Comparison of ENCODE assay signal across 2 cellular contexts in the genomic region with DNA sequence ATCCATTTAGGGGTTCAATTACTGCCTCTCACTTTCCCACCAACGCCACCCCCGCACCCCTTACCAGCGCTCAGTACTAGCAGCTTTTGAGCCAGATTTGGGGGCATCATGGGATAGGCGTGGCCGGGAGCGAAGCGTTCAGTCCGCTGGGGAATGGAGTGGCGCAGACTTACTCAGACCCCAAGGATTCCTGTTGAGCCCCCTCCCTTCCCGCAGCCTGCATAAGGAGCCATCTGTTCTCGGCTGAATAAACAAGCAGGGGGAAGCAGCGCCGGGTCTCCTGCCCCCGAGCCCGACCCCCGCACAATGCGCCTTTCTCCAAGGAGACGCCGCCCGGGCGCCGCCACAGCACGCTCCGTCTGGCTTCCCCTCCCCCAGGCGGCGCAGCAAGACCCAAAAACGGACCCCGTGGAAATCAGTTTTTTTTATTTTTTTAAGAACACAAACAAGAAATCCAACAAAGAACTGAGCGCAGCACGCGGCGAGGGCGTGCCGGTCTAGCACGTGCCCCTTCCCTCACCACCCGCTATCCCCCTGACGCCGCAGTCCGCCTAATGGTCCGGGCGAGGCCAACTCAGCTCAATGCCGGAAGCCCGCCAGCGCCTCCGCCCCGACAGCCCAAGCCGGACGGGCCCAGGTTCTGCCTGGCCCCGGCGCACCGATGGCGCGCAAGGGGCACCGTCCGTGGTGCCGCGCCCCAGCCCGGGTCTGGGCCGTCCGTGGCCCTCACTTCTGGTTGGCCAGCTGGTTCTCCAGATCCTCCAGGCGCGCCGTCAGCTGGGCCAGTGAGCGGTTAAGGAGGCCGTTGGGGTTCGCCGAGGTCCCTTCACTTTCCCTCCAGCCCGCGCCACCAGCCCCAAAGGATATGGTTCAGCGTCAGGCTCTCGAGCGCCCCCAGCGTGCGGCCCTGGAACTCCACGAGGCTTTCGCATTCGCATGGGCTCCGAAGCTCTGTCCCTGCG.
TF ChIP-seq lines count a peak whose summit lies in the region.

No MANE protein-coding gene starts in this region.

TF ChIP-seq in HCT116, 20 proteins besides CTCF, POLR2A, EP300 and RAD21:
- TF ChIP-seq POLR2AphosphoS5 (IDR thresholded peaks at IDR 0.05; ENCODE audit: low read depth, low read length) = 0 out of 2 replicates have a peak, but pooled peaks have one; percentile 13
- TF ChIP-seq, protein P1, sequence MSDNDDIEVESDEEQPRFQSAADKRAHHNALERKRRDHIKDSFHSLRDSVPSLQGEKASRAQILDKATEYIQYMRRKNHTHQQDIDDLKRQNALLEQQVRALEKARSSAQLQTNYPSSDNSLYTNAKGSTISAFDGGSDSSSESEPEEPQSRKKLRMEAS (IDR thresholded peaks at IDR 0.05) = peak; percentile 47; the same call in 1 of the 2 replicates
- TF ChIP-seq SIN3A (IDR thresholded peaks at IDR 0.05; ENCODE audit: low read depth) = no peak
- no peak for TF ChIP-seq SP1 (IDR thresholded peaks at IDR 0.05; ENCODE audit: low read depth)
TF ChIP-seq in HCT116: peak in this region for 2.

TF ChIP-seq in HepG2, 621 proteins besides CTCF, POLR2A, EP300 and RAD21 (continues in another document):
- TF ChIP-seq RXRA (CRISPR knock-in tag; IDR thresholded peaks at IDR 0.05) (peak; percentile 9; the same call in 1 of the 2 replicates), ZKSCAN8 (CRISPR knock-in tag; IDR thresholded peaks at IDR 0.05; ENCODE audit: borderline replicate concordance) (no peak), ATF7-NPFF (CRISPR knock-in tag; IDR thresholded peaks at IDR 0.05; ENCODE audit: low read depth) (no peak), ATF1 (CRISPR knock-in tag; IDR thresholded peaks at IDR 0.05) (no peak), YY1 (IDR thresholded peaks at IDR 0.05; ENCODE audit: insufficient read depth, insufficient replicate concordance, low read depth, low read length) (no peak), ZNF670 (CRISPR knock-in tag; IDR thresholded peaks at IDR 0.05; ENCODE audit: borderline replicate concordance) (no peak), RBFOX2 (IDR thresholded peaks at IDR 0.05; ENCODE audit: low read depth, low read length) (no peak), ZNF207 (IDR thresholded peaks at IDR 0.05; ENCODE audit: borderline replicate concordance) (no peak), ZNF777 (CRISPR knock-in tag; IDR thresholded peaks at IDR 0.05) (peak; percentile 97), GTF3A (CRISPR knock-in tag; conservative IDR thresholded peaks at IDR 0.05) (no peak), MAFK (conservative IDR thresholded peaks at IDR 0.05 in 1 of 2, IDR thresholded peaks at IDR 0.05 in 1 of 2; ENCODE audit: low read length in 2 of 2) (no peak), ZNF253 (CRISPR knock-in tag; IDR thresholded peaks at IDR 0.05; ENCODE audit: borderline replicate concordance) (0 out of 2 replicates have a peak, but pooled peaks have one; percentile 55), CAMTA2 (CRISPR knock-in tag; IDR thresholded peaks at IDR 0.05; ENCODE audit: borderline replicate concordance) (0 out of 2 replicates have a peak, but pooled peaks have one; percentile 38), NFKBIZ (CRISPR knock-in tag; IDR thresholded peaks at IDR 0.05) (no peak), ZFAT (CRISPR knock-in tag; conservative IDR thresholded peaks at IDR 0.05) (0 out of 2 replicates have a peak, but pooled peaks have one; percentile 25), PCBP2 (optimal IDR thresholded peaks at IDR 0.05; ENCODE audit: low read depth, low read length, poor library complexity, severe bottlenecking) (no peak), NR1H2 (CRISPR knock-in tag; IDR thresholded peaks at IDR 0.05; ENCODE audit: borderline replicate concordance, low read depth) (no peak), TEAD3 (CRISPR knock-in tag; optimal IDR thresholded peaks at IDR 0.05; ENCODE audit: borderline replicate concordance) (peak; percentile 47), ZBTB7A (CRISPR knock-in tag; IDR thresholded peaks at IDR 0.05) (no peak), NFKB2 (CRISPR knock-in tag; IDR thresholded peaks at IDR 0.05; ENCODE audit: borderline replicate concordance) (no peak; the same call in 1 of the 2 replicates), SP1 (IDR thresholded peaks at IDR 0.05) (no peak), SP1 (CRISPR knock-in tag; IDR thresholded peaks at IDR 0.05) (no peak), ZFP90 (CRISPR knock-in tag; IDR thresholded peaks at IDR 0.05; ENCODE audit: borderline replicate concordance) (0 out of 2 replicates have a peak, but pooled peaks have one; percentile 50), ISL2 (CRISPR knock-in tag; IDR thresholded peaks at IDR 0.05) (0 out of 2 replicates have a peak, but pooled peaks have one; percentile 23), CHCHD3 (CRISPR knock-in tag; IDR thresholded peaks at IDR 0.05) (no peak), ZBTB38 (CRISPR knock-in tag; IDR thresholded peaks at IDR 0.05) (peak; percentile 68; the same call in 1 of the 2 replicates), PHF8 (CRISPR knock-in tag; IDR thresholded peaks at IDR 0.05) (0 out of 2 replicates have a peak, but pooled peaks have one; percentile 23), ZNF530 (CRISPR knock-in tag; IDR thresholded peaks at IDR 0.05; ENCODE audit: low read depth) (no peak), SPEN (CRISPR knock-in tag; IDR thresholded peaks at IDR 0.05; ENCODE audit: low read depth) (no peak; the same call in 1 of the 2 replicates), ZNF17 (CRISPR knock-in tag; IDR thresholded peaks at IDR 0.05) (no peak), ZNF598 (CRISPR knock-in tag; IDR thresholded peaks at IDR 0.05; ENCODE audit: borderline replicate concordance) (peak; percentile 42; the same call in 1 of the 2 replicates), TMF1 (CRISPR knock-in tag; IDR thresholded peaks at IDR 0.05; ENCODE audit: low read depth) (no peak), ZNF558 (CRISPR knock-in tag; IDR thresholded peaks at IDR 0.05; ENCODE audit: borderline replicate concordance) (no peak), HOXA3 (CRISPR knock-in tag; IDR thresholded peaks at IDR 0.05) (peak; percentile 81), SALL2 (CRISPR knock-in tag; IDR thresholded peaks at IDR 0.05) (peak; percentile 24; the same call in 1 of the 2 replicates), HDAC1 (CRISPR knock-in tag; IDR thresholded peaks at IDR 0.05) (peak; percentile 51; the same call in 1 of the 2 replicates), ZFX (CRISPR knock-in tag; IDR thresholded peaks at IDR 0.05; ENCODE audit: low read depth) (peak; percentile 54)
- TF ChIP-seq, protein P2, sequence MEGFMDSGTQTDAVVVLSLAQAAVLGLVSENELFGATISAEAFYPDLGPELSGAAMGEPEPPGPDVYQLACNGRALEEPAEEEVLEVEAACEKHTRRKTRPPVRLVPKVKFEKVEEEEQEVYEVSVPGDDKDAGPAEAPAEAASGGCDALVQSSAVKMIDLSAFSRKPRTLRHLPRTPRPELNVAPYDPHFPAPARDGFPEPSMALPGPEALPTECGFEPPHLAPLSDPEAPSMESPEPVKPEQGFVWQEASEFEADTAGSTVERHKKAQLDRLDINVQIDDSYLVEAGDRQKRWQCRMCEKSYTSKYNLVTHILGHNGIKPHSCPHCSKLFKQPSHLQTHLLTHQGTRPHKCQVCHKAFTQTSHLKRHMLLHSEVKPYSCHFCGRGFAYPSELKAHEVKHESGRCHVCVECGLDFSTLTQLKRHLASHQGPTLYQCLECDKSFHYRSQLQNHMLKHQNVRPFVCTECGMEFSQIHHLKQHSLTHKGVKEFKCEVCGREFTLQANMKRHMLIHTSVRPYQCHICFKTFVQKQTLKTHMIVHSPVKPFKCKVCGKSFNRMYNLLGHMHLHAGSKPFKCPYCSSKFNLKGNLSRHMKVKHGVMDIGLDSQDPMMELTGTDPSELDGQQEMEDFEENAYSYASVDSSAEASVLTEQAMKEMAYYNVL (CRISPR knock-in tag; IDR thresholded peaks at IDR 0.05; ENCODE audit: borderline replicate concordance) = no peak
- TF ChIP-seq, protein P3, sequence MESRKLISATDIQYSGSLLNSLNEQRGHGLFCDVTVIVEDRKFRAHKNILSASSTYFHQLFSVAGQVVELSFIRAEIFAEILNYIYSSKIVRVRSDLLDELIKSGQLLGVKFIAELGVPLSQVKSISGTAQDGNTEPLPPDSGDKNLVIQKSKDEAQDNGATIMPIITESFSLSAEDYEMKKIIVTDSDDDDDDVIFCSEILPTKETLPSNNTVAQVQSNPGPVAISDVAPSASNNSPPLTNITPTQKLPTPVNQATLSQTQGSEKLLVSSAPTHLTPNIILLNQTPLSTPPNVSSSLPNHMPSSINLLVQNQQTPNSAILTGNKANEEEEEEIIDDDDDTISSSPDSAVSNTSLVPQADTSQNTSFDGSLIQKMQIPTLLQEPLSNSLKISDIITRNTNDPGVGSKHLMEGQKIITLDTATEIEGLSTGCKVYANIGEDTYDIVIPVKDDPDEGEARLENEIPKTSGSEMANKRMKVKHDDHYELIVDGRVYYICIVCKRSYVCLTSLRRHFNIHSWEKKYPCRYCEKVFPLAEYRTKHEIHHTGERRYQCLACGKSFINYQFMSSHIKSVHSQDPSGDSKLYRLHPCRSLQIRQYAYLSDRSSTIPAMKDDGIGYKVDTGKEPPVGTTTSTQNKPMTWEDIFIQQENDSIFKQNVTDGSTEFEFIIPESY (CRISPR knock-in tag; IDR thresholded peaks at IDR 0.05) = peak; percentile 44; the same call in 1 of the 2 replicates
- TF ChIP-seq, protein P4, sequence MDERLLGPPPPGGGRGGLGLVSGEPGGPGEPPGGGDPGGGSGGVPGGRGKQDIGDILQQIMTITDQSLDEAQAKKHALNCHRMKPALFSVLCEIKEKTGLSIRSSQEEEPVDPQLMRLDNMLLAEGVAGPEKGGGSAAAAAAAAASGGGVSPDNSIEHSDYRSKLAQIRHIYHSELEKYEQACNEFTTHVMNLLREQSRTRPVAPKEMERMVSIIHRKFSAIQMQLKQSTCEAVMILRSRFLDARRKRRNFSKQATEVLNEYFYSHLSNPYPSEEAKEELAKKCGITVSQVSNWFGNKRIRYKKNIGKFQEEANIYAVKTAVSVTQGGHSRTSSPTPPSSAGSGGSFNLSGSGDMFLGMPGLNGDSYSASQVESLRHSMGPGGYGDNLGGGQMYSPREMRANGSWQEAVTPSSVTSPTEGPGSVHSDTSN (CRISPR knock-in tag; IDR thresholded peaks at IDR 0.05) = no peak
- TF ChIP-seq, protein P5, sequence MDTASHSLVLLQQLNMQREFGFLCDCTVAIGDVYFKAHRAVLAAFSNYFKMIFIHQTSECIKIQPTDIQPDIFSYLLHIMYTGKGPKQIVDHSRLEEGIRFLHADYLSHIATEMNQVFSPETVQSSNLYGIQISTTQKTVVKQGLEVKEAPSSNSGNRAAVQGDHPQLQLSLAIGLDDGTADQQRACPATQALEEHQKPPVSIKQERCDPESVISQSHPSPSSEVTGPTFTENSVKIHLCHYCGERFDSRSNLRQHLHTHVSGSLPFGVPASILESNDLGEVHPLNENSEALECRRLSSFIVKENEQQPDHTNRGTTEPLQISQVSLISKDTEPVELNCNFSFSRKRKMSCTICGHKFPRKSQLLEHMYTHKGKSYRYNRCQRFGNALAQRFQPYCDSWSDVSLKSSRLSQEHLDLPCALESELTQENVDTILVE (CRISPR knock-in tag; IDR thresholded peaks at IDR 0.05) = no peak
- TF ChIP-seq, protein P6, sequence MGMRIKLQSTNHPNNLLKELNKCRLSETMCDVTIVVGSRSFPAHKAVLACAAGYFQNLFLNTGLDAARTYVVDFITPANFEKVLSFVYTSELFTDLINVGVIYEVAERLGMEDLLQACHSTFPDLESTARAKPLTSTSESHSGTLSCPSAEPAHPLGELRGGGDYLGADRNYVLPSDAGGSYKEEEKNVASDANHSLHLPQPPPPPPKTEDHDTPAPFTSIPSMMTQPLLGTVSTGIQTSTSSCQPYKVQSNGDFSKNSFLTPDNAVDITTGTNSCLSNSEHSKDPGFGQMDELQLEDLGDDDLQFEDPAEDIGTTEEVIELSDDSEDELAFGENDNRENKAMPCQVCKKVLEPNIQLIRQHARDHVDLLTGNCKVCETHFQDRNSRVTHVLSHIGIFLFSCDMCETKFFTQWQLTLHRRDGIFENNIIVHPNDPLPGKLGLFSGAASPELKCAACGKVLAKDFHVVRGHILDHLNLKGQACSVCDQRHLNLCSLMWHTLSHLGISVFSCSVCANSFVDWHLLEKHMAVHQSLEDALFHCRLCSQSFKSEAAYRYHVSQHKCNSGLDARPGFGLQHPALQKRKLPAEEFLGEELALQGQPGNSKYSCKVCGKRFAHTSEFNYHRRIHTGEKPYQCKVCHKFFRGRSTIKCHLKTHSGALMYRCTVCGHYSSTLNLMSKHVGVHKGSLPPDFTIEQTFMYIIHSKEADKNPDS (CRISPR knock-in tag; IDR thresholded peaks at IDR 0.05) = no peak
- TF ChIP-seq, protein P7, sequence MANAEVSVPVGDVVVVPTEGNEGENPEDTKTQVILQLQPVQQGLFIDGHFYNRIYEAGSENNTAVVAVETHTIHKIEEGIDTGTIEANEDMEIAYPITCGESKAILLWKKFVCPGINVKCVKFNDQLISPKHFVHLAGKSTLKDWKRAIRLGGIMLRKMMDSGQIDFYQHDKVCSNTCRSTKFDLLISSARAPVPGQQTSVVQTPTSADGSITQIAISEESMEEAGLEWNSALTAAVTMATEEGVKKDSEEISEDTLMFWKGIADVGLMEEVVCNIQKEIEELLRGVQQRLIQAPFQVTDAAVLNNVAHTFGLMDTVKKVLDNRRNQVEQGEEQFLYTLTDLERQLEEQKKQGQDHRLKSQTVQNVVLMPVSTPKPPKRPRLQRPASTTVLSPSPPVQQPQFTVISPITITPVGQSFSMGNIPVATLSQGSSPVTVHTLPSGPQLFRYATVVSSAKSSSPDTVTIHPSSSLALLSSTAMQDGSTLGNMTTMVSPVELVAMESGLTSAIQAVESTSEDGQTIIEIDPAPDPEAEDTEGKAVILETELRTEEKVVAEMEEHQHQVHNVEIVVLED (CRISPR knock-in tag; IDR thresholded peaks at IDR 0.05; ENCODE audit: borderline replicate concordance) = no peak
- TF ChIP-seq, protein P8, sequence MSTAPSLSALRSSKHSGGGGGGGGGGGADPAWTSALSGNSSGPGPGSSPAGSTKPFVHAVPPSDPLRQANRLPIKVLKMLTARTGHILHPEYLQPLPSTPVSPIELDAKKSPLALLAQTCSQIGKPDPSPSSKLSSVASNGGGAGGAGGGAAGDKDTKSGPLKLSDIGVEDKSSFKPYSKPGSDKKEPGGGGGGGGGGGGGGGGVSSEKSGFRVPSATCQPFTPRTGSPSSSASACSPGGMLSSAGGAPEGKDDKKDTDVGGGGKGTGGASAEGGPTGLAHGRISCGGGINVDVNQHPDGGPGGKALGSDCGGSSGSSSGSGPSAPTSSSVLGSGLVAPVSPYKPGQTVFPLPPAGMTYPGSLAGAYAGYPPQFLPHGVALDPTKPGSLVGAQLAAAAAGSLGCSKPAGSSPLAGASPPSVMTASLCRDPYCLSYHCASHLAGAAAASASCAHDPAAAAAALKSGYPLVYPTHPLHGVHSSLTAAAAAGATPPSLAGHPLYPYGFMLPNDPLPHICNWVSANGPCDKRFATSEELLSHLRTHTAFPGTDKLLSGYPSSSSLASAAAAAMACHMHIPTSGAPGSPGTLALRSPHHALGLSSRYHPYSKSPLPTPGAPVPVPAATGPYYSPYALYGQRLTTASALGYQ (CRISPR knock-in tag; IDR thresholded peaks at IDR 0.05) = no peak
- TF ChIP-seq, protein P9, sequence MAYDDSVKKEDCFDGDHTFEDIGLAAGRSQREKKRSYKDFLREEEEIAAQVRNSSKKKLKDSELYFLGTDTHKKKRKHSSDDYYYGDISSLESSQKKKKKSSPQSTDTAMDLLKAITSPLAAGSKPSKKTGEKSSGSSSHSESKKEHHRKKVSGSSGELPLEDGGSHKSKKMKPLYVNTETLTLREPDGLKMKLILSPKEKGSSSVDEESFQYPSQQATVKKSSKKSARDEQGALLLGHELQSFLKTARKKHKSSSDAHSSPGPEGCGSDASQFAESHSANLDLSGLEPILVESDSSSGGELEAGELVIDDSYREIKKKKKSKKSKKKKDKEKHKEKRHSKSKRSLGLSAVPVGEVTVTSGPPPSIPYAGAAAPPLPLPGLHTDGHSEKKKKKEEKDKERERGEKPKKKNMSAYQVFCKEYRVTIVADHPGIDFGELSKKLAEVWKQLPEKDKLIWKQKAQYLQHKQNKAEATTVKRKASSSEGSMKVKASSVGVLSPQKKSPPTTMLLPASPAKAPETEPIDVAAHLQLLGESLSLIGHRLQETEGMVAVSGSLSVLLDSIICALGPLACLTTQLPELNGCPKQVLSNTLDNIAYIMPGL (CRISPR knock-in tag; IDR thresholded peaks at IDR 0.05; ENCODE audit: borderline replicate concordance in 1 of 2, low read depth in 1 of 2) = peak; percentile 85 to 86
